Comparison of ENCODE assay signal across 25 cellular contexts in the genomic region with DNA sequence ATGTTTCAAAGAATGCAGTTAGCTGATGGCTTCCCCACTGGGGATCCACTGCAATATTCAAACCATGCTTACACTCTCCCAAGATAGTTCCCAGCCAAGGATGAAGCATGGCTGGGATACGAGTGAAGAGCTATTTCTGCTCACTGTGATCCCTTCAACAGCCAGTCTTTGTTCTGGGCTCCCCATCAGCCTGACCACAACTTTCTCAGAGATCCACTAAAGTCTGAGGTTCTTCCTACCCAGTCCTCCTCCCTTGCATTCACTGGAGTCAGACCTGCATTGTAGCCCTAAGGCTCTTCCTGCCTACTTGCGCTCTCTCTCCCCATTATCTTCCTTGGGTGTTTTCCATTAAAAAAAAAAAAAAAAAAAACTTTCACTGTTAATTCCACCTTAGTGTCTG.
"Had no signal": no experiment of that assay in that cellular context is flagged by ENCODE, and none has a peak within 500 bp of the region (broad histone marks: within the 10 kb centered on the region; RNA-seq: fewer than 3 reads in every experiment).

No MANE protein-coding gene starts in this region.

- H3K9me3 ChIP-seq: body of pancreas, esophagus squamous epithelium, right atrium auricular region, stomach, suprapubic skin, tibial artery had no signal

- H3K27ac ChIP-seq: body of pancreas, epithelial cell of prostate, esophagus squamous epithelium, parathyroid adenoma, right atrium auricular region, stomach, suprapubic skin, tibial artery had no signal

- H3K4me3 ChIP-seq: body of pancreas, esophagus squamous epithelium, right atrium auricular region, stomach, suprapubic skin, tibial artery had no signal

- H3K9me3 Mint-ChIP-seq: naive thymus-derived CD8-positive, alpha-beta T cell; neural crest cell; stimulated activated naive B cell treated with anti-CD40 and anti-IgM and Interleukin-4, amounts not matched to agents 10 μg/mL and 1 μg/mL and 100 μg/mL, for 72 hours had no signal

- DNase-seq: activated CD4-positive, alpha-beta T cell treated with anti-CD3 and anti-CD28 coated beads for 48 hours; activated CD4-positive, alpha-beta T cell treated with anti-CD3 and anti-CD28 coated beads, Interleukin-2, amount 50 U/mL, for 48 hours; activated CD8-positive, alpha-beta memory T cell treated with anti-CD3 and anti-CD28 coated beads for 24 hours; activated effector memory CD4-positive, alpha-beta T cell treated with Interleukin-2 at 50 U/mL for 16 hours; activated naive CD4-positive, alpha-beta T cell treated with Interleukin-2 at 50 U/mL for 16 hours; anterior cingulate cortex; body of pancreas; effector CD8-positive, alpha-beta T cell; esophagus squamous epithelium; left ventricle myocardium superior; midbrain; naive thymus-derived CD8-positive, alpha-beta T cell; occipital lobe; stimulated activated CD4-positive, alpha-beta T cell treated with anti-CD3 and anti-CD28 coated beads, Interleukin-15, amount 100 ng/mL, for 24 hours; stimulated activated CD4-positive, alpha-beta T cell treated with anti-CD3 and anti-CD28 coated beads, Interleukin-2, amount 100 ng/mL, for 24 hours; stimulated activated naive B cell treated with anti-CD40 and anti-IgM and Interleukin-4, amounts not matched to agents 10 μg/mL and 1 μg/mL and 100 μg/mL, for 72 hours; stomach; tibial artery had no signal

- H3K36me3 Mint-ChIP-seq: activated naive CD8-positive, alpha-beta T cell; naive thymus-derived CD8-positive, alpha-beta T cell; stimulated activated naive B cell treated with anti-CD40 and anti-IgM and Interleukin-4, amounts not matched to agents 10 μg/mL and 1 μg/mL and 100 μg/mL, for 72 hours had no signal

- H3K4me1 ChIP-seq: esophagus squamous epithelium, parathyroid adenoma, suprapubic skin had no signal

- H3K27me3 ChIP-seq: body of pancreas, esophagus squamous epithelium, right atrium auricular region, stomach, suprapubic skin, tibial artery had no signal

- H3K4me1 Mint-ChIP-seq: naive thymus-derived CD8-positive, alpha-beta T cell; neural crest cell; stimulated activated naive B cell treated with anti-CD40 and anti-IgM and Interleukin-4, amounts not matched to agents 10 μg/mL and 1 μg/mL and 100 μg/mL, for 72 hours had no signal

- H3K4me3 Mint-ChIP-seq: activated naive CD8-positive, alpha-beta T cell; naive thymus-derived CD8-positive, alpha-beta T cell; neural crest cell; stimulated activated naive B cell treated with anti-CD40 and anti-IgM and Interleukin-4, amounts not matched to agents 10 μg/mL and 1 μg/mL and 100 μg/mL, for 72 hours had no signal

- H2AFZ ChIP-seq: parathyroid adenoma had no signal

- H3K9ac ChIP-seq: parathyroid adenoma had no signal

- H3K27ac Mint-ChIP-seq: activated naive CD8-positive, alpha-beta T cell; naive thymus-derived CD8-positive, alpha-beta T cell; stimulated activated naive B cell treated with anti-CD40 and anti-IgM and Interleukin-4, amounts not matched to agents 10 μg/mL and 1 μg/mL and 100 μg/mL, for 72 hours had no signal

- H3K36me3 ChIP-seq: esophagus squamous epithelium, right atrium auricular region, stomach, suprapubic skin had no signal

- ATAC-seq: activated CD4-positive, CD25-positive, alpha-beta regulatory T cell treated with anti-CD3 and anti-CD28 coated beads, Interleukin-2, amount 50 U/mL, for 24 hours; body of pancreas; left ventricle myocardium superior; naive thymus-derived CD8-positive, alpha-beta T cell; stimulated activated naive B cell treated with anti-CD40 and anti-IgM and Interleukin-4, amounts not matched to agents 10 μg/mL and 1 μg/mL and 100 μg/mL, for 72 hours had no signal
